ENCODE assay signal across 1 cellular context in the genomic region with DNA sequence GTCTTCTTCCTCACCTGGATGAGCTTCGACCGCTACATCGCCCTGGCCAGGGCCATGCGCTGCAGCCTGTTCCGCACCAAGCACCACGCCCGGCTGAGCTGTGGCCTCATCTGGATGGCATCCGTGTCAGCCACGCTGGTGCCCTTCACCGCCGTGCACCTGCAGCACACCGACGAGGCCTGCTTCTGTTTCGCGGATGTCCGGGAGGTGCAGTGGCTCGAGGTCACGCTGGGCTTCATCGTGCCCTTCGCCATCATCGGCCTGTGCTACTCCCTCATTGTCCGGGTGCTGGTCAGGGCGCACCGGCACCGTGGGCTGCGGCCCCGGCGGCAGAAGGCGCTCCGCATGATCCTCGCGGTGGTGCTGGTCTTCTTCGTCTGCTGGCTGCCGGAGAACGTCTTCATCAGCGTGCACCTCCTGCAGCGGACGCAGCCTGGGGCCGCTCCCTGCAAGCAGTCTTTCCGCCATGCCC.
TF ChIP-seq lines count a peak whose summit lies in the region.

No MANE protein-coding gene starts in this region.

TF ChIP-seq in HepG2, 621 proteins besides CTCF, POLR2A, EP300 and RAD21 (continued from another document):
- TF ChIP-seq ZBTB3 (CRISPR knock-in tag; IDR thresholded peaks at IDR 0.05; ENCODE audit: borderline replicate concordance, low read depth) (no peak), GABPB1 (CRISPR knock-in tag; IDR thresholded peaks at IDR 0.05) (0 out of 2 replicates have a peak, but pooled peaks have one; percentile 29)
